Comparison of ENCODE assay signal across 20 cellular contexts in the genomic region with DNA sequence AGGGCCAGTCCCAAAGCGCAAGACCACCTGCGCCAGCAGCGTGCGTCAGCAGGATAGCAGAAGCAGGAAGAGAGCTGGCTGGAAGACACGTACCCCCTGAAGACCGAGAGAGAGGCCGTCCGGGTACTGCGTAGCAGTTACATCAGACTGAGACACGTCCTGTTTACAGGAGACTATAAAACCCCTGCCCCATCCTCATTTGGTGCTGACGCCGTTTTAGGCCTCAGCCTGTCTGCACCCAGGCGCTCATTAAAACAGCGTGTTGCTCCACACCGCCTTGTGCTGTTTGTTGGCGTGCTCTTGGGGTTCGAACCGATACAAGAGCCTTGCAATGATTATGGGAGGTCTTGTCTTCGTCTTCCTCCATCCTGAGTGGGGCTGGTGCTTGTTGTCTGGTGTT. TPM values are rescaled to one million over a fixed set of nuclear protein-coding genes. Genes with fewer than 3 reads are reported as not detected.
"Had no signal": no experiment of that assay in that cellular context is flagged by ENCODE, and none has a peak within 500 bp of the region (broad histone marks: within the 10 kb centered on the region; RNA-seq: fewer than 3 reads in every experiment).

No MANE protein-coding gene starts in this region.

- H3K27ac ChIP-seq: SJSA1, SK-N-MC had no signal

- H3K36me3 ChIP-seq: MG63, SJSA1 had no signal

- FAIRE-seq: RCC 7860 had no signal

- H3K4me1 ChIP-seq: SJSA1 had no signal

- H3K27me3 ChIP-seq: MG63 had no signal

- DNase-seq: Karpas-422, KG1, MG63, NCI-H1092, NCI-H1105 treated with DMSO at 0.1 percent for 48 hours, NCI-H1436, NCI-H187, NCI-H2029, NCI-H2171 treated with DMSO at 0.1 percent for 48 hours, NCI-H345, NCI-H510A, NCI-H524 treated with DMSO at 0.1 percent for 48 hours, NCI-H69, NCI-H774, Right ventricle myocardium superior, RPMI8226, SIG-M5 had no signal

- H3K4me3 ChIP-seq: MG63, SJSA1, SK-N-MC had no signal

- H3K9me3 ChIP-seq: MG63, SJSA1 had no signal

RNA-seq across cellular contexts. Expression of a gene that starts 42.1 kb away (rescaled TPM):
- total RNA-seq: SJSA1 had no signal
